In the genomic region with DNA sequence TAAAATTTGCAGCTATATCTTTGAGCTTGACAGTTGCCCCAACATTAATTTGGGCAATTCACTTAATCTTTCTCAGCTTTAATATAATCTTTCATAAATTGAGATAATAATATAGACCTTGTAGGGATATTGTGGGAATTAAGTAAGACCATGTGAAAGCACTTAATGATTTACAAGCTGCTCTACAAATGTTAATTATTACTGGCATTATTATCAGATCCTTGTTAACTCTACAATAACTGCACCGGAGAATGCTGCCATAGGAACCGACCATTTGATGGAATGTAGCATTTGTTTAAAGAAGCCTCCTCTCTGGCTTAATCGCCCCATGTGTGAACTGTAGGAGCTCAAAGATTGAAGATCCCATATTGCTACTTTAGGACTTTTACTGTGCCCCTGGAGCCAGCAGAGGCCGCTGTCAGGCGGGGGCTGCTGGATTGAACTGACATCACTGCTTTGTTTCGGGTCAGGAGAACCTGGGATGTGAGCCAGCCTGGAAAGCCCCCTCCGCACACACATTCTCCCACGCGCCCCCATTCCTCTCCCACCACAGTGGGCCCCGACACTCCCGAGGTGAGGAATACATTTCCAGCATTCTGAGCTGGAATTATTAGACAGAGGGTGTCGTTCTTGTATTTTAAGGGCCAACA, we compare ENCODE assay signal across 2 cellular contexts.
TF ChIP-seq lines count a peak whose summit lies in the region.

No MANE protein-coding gene starts in this region.

TF ChIP-seq in IMR-90, 13 proteins besides CTCF, POLR2A, EP300 and RAD21:
- TF ChIP-seq MAZ (IDR thresholded peaks at IDR 0.05; ENCODE audit: borderline replicate concordance, low read depth, low read length) (peak; percentile 57; the same call in 1 of the 2 replicates), RCOR1 (IDR thresholded peaks at IDR 0.05; ENCODE audit: insufficient replicate concordance, low read length) (no peak), SMC3 (IDR thresholded peaks at IDR 0.05; ENCODE audit: low read depth, low read length) (peak; percentile 54)

TF ChIP-seq in H1, 55 proteins besides CTCF, POLR2A, EP300 and RAD21:
- TF ChIP-seq SRF (IDR thresholded peaks at IDR 0.05; ENCODE audit: low read depth, low read length) (no peak), ATF2 (IDR thresholded peaks at IDR 0.05; ENCODE audit: low read length) (0 out of 2 replicates have a peak, but pooled peaks have one; percentile 28), JUND (IDR thresholded peaks at IDR 0.05; ENCODE audit: low read length) (peak; percentile 10; the same call in 1 of the 2 replicates), CHD2 (IDR thresholded peaks at IDR 0.05; ENCODE audit: low read length) (no peak), PHF8 (conservative IDR thresholded peaks at IDR 0.05; ENCODE audit: low read depth, low read length) (no peak), SP2 (IDR thresholded peaks at IDR 0.05; ENCODE audit: low read length) (no peak), ZNF274 (IDR thresholded peaks at IDR 0.05; ENCODE audit: borderline replicate concordance, extremely low read depth, low read length) (no peak)
